Comparison of ENCODE assay signal across 19 cellular contexts in the genomic region with DNA sequence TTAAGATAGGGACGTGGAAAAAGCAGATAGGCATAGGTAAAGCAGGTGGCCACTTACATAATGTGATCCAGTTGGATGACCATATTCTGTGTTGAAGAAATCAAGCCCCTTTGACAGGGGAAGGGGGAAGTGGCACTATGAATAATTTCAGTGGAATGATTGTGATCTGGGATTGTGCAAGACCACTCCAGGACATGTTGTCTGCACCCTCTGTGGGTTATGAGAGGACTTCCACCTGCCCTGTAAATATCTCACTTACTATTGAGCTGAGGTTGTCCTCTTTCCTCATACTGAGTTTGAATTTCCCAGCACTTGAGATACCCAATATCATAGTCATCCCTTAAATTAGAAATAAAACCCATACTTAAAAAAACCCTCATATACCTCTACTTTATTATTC.
DNase-seq lines count a peak whose midpoint lies in the region; ATAC-seq, FAIRE-seq and TF ChIP-seq lines count a peak whose summit lies in the region.
"Had no signal": no experiment of that assay in that cellular context is flagged by ENCODE, and none has a peak within 500 bp of the region (broad histone marks: within the 10 kb centered on the region; RNA-seq: fewer than 3 reads in every experiment).

No MANE protein-coding gene starts in this region.

- POLR2A ChIA-PET in CD8-positive, alpha-beta T cell (lab: Charles Lee): no interaction called here

- H3K4me1 Mint-ChIP-seq in CD8-positive, alpha-beta T cell (ENCODE audit: low read depth): no peaks in the 10 kb centered on the region
- H3K4me1 Mint-ChIP-seq: activated CD4-positive, alpha-beta T cell treated with anti-CD3 and anti-CD28 coated beads, Interleukin-2, amount 10 ng/mL, durations not matched to agents 24 days and 14 days; activated naive CD4-positive, alpha-beta T cell treated with anti-CD3 and anti-CD28 coated beads, Interleukin-2, amount 50 U/mL, for 24 hours had no signal

- WGBS in psoas muscle, 3 donors: 42 to 74% (median 56%) methylated on average over 1 of the region's 1 CpG
- WGBS in prostate gland: 88% methylated on average over 1 of the region's 1 CpG

- no peak overlapping the region for H3K27ac Mint-ChIP-seq in CD8-positive, alpha-beta T cell
- H3K27ac Mint-ChIP-seq: activated CD4-positive, alpha-beta T cell treated with anti-CD3 and anti-CD28 coated beads, Interleukin-2, amount 10 ng/mL, durations not matched to agents 24 days and 14 days; activated naive CD4-positive, alpha-beta T cell treated with anti-CD3 and anti-CD28 coated beads, Interleukin-2, amount 50 U/mL, for 24 hours; effector memory CD8-positive, alpha-beta T cell had no signal

- no peaks in the 10 kb centered on the region for H3K36me3 Mint-ChIP-seq in CD8-positive, alpha-beta T cell
- H3K36me3 Mint-ChIP-seq: activated naive CD4-positive, alpha-beta T cell treated with anti-CD3 and anti-CD28 coated beads, Interleukin-2, amount 50 U/mL, for 24 hours had no signal

- intact Hi-C loops in psoas muscle (cut with DNase I) (loop anchor here in 1 of 2 donors (5.0 kb wide), 1 partner anchor 218 kb away; the partner anchor contains the start of gene IRS1), prostate gland (cut with DNase I) (no loop called here)
- intact Hi-C loops in CD8-positive, alpha-beta T cell (cut with DNase I, micrococcal nuclease): no loop called here

- ATAC-seq in psoas muscle: peak; percentile 94 to 98 (median 96)
- ATAC-seq in CD8-positive, alpha-beta T cell: no peak
- ATAC-seq: effector memory CD8-positive, alpha-beta T cell; Right ventricle myocardium inferior had no signal

- H3K36me3 ChIP-seq in psoas muscle (ENCODE audit: insufficient read depth in 1 of 2, low read depth in 1 of 2) (no peaks in the 10 kb centered on the region), prostate gland (no peaks in the 10 kb centered on the region)
- no peaks in the 10 kb centered on the region for H3K36me3 ChIP-seq in CD8-positive, alpha-beta T cell (ENCODE audit: insufficient read depth, low read length)
- H3K36me3 ChIP-seq: stomach had no signal

- H3K27me3 ChIP-seq in psoas muscle (ENCODE audit: insufficient read depth in 3 of 3, low read length in 2 of 3) (no peaks in the 10 kb centered on the region), prostate gland (replicated peaks; ENCODE audit: insufficient read depth) (no peaks in the 10 kb centered on the region)
- no peaks in the 10 kb centered on the region for H3K27me3 ChIP-seq in CD8-positive, alpha-beta T cell (ENCODE audit: insufficient read depth, low read length)
- H3K27me3 ChIP-seq: stomach had no signal

- CTCF ChIA-PET in CD8-positive, alpha-beta T cell (lab: Charles Lee): no interaction called here

- TF ChIP-seq POLR2A in prostate gland (IDR thresholded peaks at IDR 0.05): no peak

- DNase-seq in HK-2 (ENCODE audit: unreplicated experiment) (peak; percentile 19), RCC 7860 (ENCODE audit: low spot score) (peak; percentile 83), fibroblast of pulmonary artery (ENCODE audit: low read depth) (peak; percentile 66), psoas muscle (no peak), prostate gland (ENCODE audit: low spot score) (no peak), RPMI8226 (no peak), pons (ENCODE audit: low spot score) (no peak)
- DNase-seq in CD8-positive, alpha-beta T cell: no peak
- DNase-seq: activated CD4-positive, alpha-beta T cell treated with anti-CD3 and anti-CD28 coated beads, Interleukin-2, amount 10 ng/mL, durations not matched to agents 24 days and 14 days; activated T-cell treated with anti-CD3 and anti-CD28 coated beads for 4 hours; C1 segment of cervical spinal cord; caudate nucleus; DND-41; effector memory CD8-positive, alpha-beta T cell; NCI-H2081 treated with DMSO at 0.1 percent for 48 hours; NCI-H82; stomach had no signal

- peak overlapping the region; percentile 67 for H3K27ac ChIP-seq in psoas muscle
- no peak overlapping the region for H3K27ac ChIP-seq in prostate gland
- no peak overlapping the region for H3K27ac ChIP-seq in CD8-positive, alpha-beta T cell (ENCODE audit: low read depth, low read length)
- H3K27ac ChIP-seq: stomach had no signal

- peaks cover 14% of the 10 kb centered on the region for H3K27me3 Mint-ChIP-seq in CD8-positive, alpha-beta T cell (ENCODE audit: low read depth)

- TF ChIP-seq CTCF in fibroblast of pulmonary artery (IDR thresholded peaks at IDR 0.05; ENCODE audit: low read length, missing control alignments) (no peak), psoas muscle (IDR thresholded peaks at IDR 0.05) (peak; percentile 9), prostate gland (IDR thresholded peaks at IDR 0.05) (no peak)
- TF ChIP-seq CTCF in CD8-positive, alpha-beta T cell (IDR thresholded peaks at IDR 0.05): no peak

- peaks cover 19% of the 10 kb centered on the region for H3K4me1 ChIP-seq in psoas muscle
- no peaks in the 10 kb centered on the region for H3K4me1 ChIP-seq in prostate gland (replicated peaks)
- no peaks in the 10 kb centered on the region for H3K4me1 ChIP-seq in CD8-positive, alpha-beta T cell (ENCODE audit: insufficient read depth, low read length)

- no peak overlapping the region for H3K4me3 ChIP-seq in fibroblast of pulmonary artery (replicated peaks; ENCODE audit: low read depth, low read length)
- no peak overlapping the region for H3K4me3 ChIP-seq in psoas muscle
- no peak overlapping the region for H3K4me3 ChIP-seq in prostate gland
- no peak overlapping the region for H3K4me3 ChIP-seq in CD8-positive, alpha-beta T cell (ENCODE audit: low read depth, low read length)
- H3K4me3 ChIP-seq: stomach had no signal

- H3K9me3 ChIP-seq in psoas muscle: no peaks in the 10 kb centered on the region
- H3K9me3 ChIP-seq in prostate gland: no peaks in the 10 kb centered on the region
- H3K9me3 ChIP-seq in CD8-positive, alpha-beta T cell (ENCODE audit: low read length): no peaks in the 10 kb centered on the region
- H3K9me3 ChIP-seq: stomach had no signal

- H3K9me3 Mint-ChIP-seq in CD8-positive, alpha-beta T cell: no peaks in the 10 kb centered on the region
- H3K9me3 Mint-ChIP-seq: activated CD4-positive, alpha-beta T cell treated with anti-CD3 and anti-CD28 coated beads, Interleukin-2, amount 10 ng/mL, durations not matched to agents 24 days and 14 days; activated naive CD4-positive, alpha-beta T cell treated with anti-CD3 and anti-CD28 coated beads, Interleukin-2, amount 50 U/mL, for 24 hours had no signal

- peak; percentile 75 for FAIRE-seq in RCC 7860 (lab: Jason Lieb, UNC)

- H3K4me3 Mint-ChIP-seq in CD8-positive, alpha-beta T cell: no peak overlapping the region
- H3K4me3 Mint-ChIP-seq: activated CD4-positive, alpha-beta T cell treated with anti-CD3 and anti-CD28 coated beads, Interleukin-2, amount 10 ng/mL, durations not matched to agents 24 days and 14 days; activated naive CD4-positive, alpha-beta T cell treated with anti-CD3 and anti-CD28 coated beads, Interleukin-2, amount 50 U/mL, for 24 hours; effector memory CD8-positive, alpha-beta T cell had no signal

Comparison
In these comparisons a context has a peak if more than half of its experiments do, and no peak if none do; other contexts are left out.
1. DNase-seq: peak in HK-2 (single experiment), RCC 7860 (single experiment) and fibroblast of pulmonary artery (single experiment); none in psoas muscle (0 of 2), prostate gland (single experiment), CD8-positive, alpha-beta T cell (0 of 7), RPMI8226 (single experiment) and pons (single experiment).